Comparison of ENCODE assay signal across 10 cellular contexts in genomic region chr7:95886501-95887090, GRCh38.
A peak's percentile ranks its signal among the peaks of the same experiment; 100 is the strongest.
DNase-seq lines count a peak whose midpoint lies in the region; ATAC-seq, FAIRE-seq and TF ChIP-seq lines count a peak whose summit lies in the region.
"Had no signal": no experiment of that assay in that cellular context is flagged by ENCODE, and none has a peak within 500 bp of the region (broad histone marks: within the 10 kb centered on the region; RNA-seq: fewer than 3 reads in every experiment).

No MANE protein-coding gene starts in this region.

- in situ Hi-C loops in HepG2 (cut with HindIII; ENCODE audit: extremely low pct_ligation_motif_present, low pct_unique_long_range_greater_than_20kb), result no loop called here

- no peak overlapping the region for H2AFZ ChIP-seq in HepG2 (ENCODE audit: low read length)

- H3K4me3 Mint-ChIP-seq in WTC11, result no peak overlapping the region
- H3K4me3 Mint-ChIP-seq: activated CD8-positive, alpha-beta T cell treated with anti-CD3 and anti-CD28 coated beads for 36 hours had no signal

- H3K36me3 Mint-ChIP-seq in WTC11, result no peaks in the 10 kb centered on the region

- H3K27ac ChIP-seq in HepG2 (ENCODE audit: extremely low read length, insufficient read depth, low read length), result no peak overlapping the region

- peak; percentile 66 for ATAC-seq in WTC11
- peak; percentile 41; the same call in 1 of the 3 replicates for ATAC-seq in HepG2
- ATAC-seq in HG02571 (IDR thresholded peaks at IDR 0.05; ENCODE audit: unreplicated experiment), result no peak
- no peak for ATAC-seq in activated CD4-positive, CD25-positive, alpha-beta regulatory T cell treated with anti-CD3 and anti-CD28 coated beads, Interleukin-2, amount 50 U/mL, for 24 hours
- ATAC-seq: activated CD8-positive, alpha-beta T cell treated with anti-CD3 and anti-CD28 coated beads for 36 hours; sciatic nerve had no signal

- CTCF ChIA-PET in WTC11 (lab: Charles Lee) (no interaction called here), HepG2 (lab: Yijun Ruan, JAX; ENCODE audit: low intra/inter-chr PET ratio, low total read pairs) (no interaction called here)

- no peak for TF ChIP-seq POLR2A in HepG2 (IDR thresholded peaks at IDR 0.05; ENCODE audit: insufficient read depth in 1 of 2, low read depth in 2 of 2, low read length in 2 of 2)

- H3K9me3 Mint-ChIP-seq in WTC11, result peaks cover 3% of the 10 kb centered on the region; the same call in 1 of the 2 replicates
- H3K9me3 Mint-ChIP-seq: activated CD8-positive, alpha-beta T cell treated with anti-CD3 and anti-CD28 coated beads for 36 hours had no signal

- H3K4me3 ChIP-seq in HepG2 (replicated peaks in 1 of 3; ENCODE audit: insufficient read depth in 1 of 3, low read depth in 2 of 3, low read length in 3 of 3), result no peak overlapping the region

- H3K4me1 ChIP-seq in HepG2 (ENCODE audit: insufficient read depth, low read length), result no peaks in the 10 kb centered on the region

- H3K27me3 Mint-ChIP-seq in WTC11 (ENCODE audit: low read depth), result no peaks in the 10 kb centered on the region

- TF ChIP-seq RAD21 in HepG2 (CRISPR knock-in tag; IDR thresholded peaks at IDR 0.05), result no peak

- no peak overlapping the region for H3K4me2 ChIP-seq in HepG2 (ENCODE audit: low read depth, low read length)

- no peak for TF ChIP-seq CTCF in WTC11 (IDR thresholded peaks at IDR 0.05)
- TF ChIP-seq CTCF in HepG2 (CRISPR knock-in tag; IDR thresholded peaks at IDR 0.05), result no peak

- H3K4me1 Mint-ChIP-seq in WTC11, result 0 out of 2 replicates have a peak, but pooled peaks cover 2% of the 10 kb centered on the region

- BruUV-seq in HepG2 (replicated peaks; lab: Mats Ljungman, UMichigan), result no TSS peak

- no peaks in the 10 kb centered on the region for H4K20me1 ChIP-seq in HepG2 (ENCODE audit: insufficient read depth, low read length)

- H3K9ac ChIP-seq in HepG2 (ENCODE audit: insufficient read depth, low read depth, low read length), result no peak overlapping the region

- H3K27ac Mint-ChIP-seq in WTC11, result no peak overlapping the region
- H3K27ac Mint-ChIP-seq: activated CD8-positive, alpha-beta T cell treated with anti-CD3 and anti-CD28 coated beads for 36 hours had no signal

- WGBS in HepG2 (ENCODE audit: low lambda C conversion rate), result 0% methylated on average over 4 of the region's 4 CpGs

- H3K36me3 ChIP-seq in HepG2 (replicated peaks in 1 of 2; ENCODE audit: control insufficient read depth in 1 of 2, insufficient read depth in 2 of 2, low read length in 2 of 2), result no peaks in the 10 kb centered on the region

- no peaks in the 10 kb centered on the region for H3K27me3 ChIP-seq in HepG2 (ENCODE audit: control insufficient read depth in 1 of 2, insufficient read depth in 2 of 2, low read length in 2 of 2)

- intact Hi-C loops in HepG2 (cut with micrococcal nuclease; ENCODE audit: unreplicated experiment) (no loop called here), posterior cingulate gyrus (cut with DNase I) (no loop called here)

- no peak for FAIRE-seq in HepG2 (lab: Jason Lieb, UNC)

- POLR2A ChIA-PET in WTC11 (lab: Charles Lee) (no interaction called here), HepG2 (lab: Yijun Ruan, JAX) (no interaction called here)

- no peaks in the 10 kb centered on the region for H3K9me3 ChIP-seq in HepG2 (ENCODE audit: low read length)

- H3K79me2 ChIP-seq in HepG2 (ENCODE audit: insufficient read depth, low read length), result no peaks in the 10 kb centered on the region

- DNase-seq in EH (ENCODE audit: low read depth) (peak; percentile 16), NCI-H1417 treated with DMSO at 0.1 percent for 48 hours (lab: John Stamatoyannopoulos, UW) (peak; percentile 65), WTC11 (ENCODE audit: low spot score) (no peak), HepG2 (ENCODE audit: low spot score) (peak; percentile 35), posterior cingulate gyrus (no peak)
- DNase-seq in activated CD8-positive, alpha-beta memory T cell treated with anti-CD3 and anti-CD28 coated beads for 24 hours, result no peak
- DNase-seq: activated CD8-positive, alpha-beta T cell treated with anti-CD3 and anti-CD28 coated beads for 36 hours had no signal

- TF ChIP-seq EP300 in HepG2 (IDR thresholded peaks at IDR 0.05; ENCODE audit: low read depth in 2 of 2, low read length in 2 of 2) (no peak), HepG2 (CRISPR knock-in tag; IDR thresholded peaks at IDR 0.05; ENCODE audit: borderline replicate concordance) (no peak)

TF ChIP-seq in WTC11, 78 proteins besides CTCF, POLR2A, EP300 and RAD21 (continues in another document):
- TF ChIP-seq USF2 (CRISPR knock-in tag; IDR thresholded peaks at IDR 0.05), result no peak
- TF ChIP-seq SP1 (CRISPR knock-in tag; conservative IDR thresholded peaks at IDR 0.05), result no peak
- no peak for TF ChIP-seq PRRX2 (CRISPR knock-in tag; IDR thresholded peaks at IDR 0.05)
- TF ChIP-seq AFF4 (CRISPR knock-in tag; IDR thresholded peaks at IDR 0.05; ENCODE audit: borderline replicate concordance), result no peak

TF ChIP-seq in HepG2, 621 proteins besides CTCF, POLR2A, EP300 and RAD21:
- no peak for TF ChIP-seq PAWR (CRISPR knock-in tag; IDR thresholded peaks at IDR 0.05; ENCODE audit: borderline replicate concordance)
- TF ChIP-seq RFX1 (IDR thresholded peaks at IDR 0.05), result peak; percentile 64; the same call in 1 of the 2 replicates
- TF ChIP-seq RFX3 (CRISPR knock-in tag; IDR thresholded peaks at IDR 0.05), result peak; percentile 61

Comparison
In these comparisons a context has a peak if more than half of its experiments do, and no peak if none do; other contexts are left out.
1. DNase-seq: peak in EH (single experiment), NCI-H1417 treated with DMSO at 0.1 percent for 48 hours (single experiment) and HepG2 (single experiment); none in WTC11 (single experiment), activated CD8-positive, alpha-beta memory T cell treated with anti-CD3 and anti-CD28 coated beads for 24 hours (single experiment) and posterior cingulate gyrus (0 of 10).
2. ATAC-seq: peak in WTC11 (single experiment) and HepG2 (single experiment); none in HG02571 (single experiment) and activated CD4-positive, CD25-positive, alpha-beta regulatory T cell treated with anti-CD3 and anti-CD28 coated beads, Interleukin-2, amount 50 U/mL, for 24 hours (0 of 2).